In the genomic region with DNA sequence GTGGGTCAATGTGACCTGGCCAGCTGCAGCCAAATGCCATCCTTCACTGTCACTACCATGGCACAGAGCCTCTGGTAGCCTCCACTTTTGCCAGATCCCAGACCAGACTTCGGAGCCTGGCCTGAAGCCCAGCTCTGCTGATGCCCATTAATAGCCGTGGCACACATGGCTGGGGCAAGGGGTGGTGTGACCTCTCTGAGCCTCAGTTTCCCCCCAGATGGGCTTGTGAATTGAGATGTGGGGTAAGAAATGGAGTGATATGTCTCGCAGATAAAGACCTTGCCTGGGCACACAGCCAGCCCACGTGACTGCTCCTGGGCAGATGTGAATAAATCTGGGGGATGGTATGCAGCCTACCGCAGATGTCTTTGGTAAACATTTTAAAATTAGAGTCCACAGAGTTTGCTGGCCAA, we compare ENCODE assay signal across 2 cellular contexts.
TF ChIP-seq lines count a peak whose summit lies in the region.

No MANE protein-coding gene starts in this region.

TF ChIP-seq in liver, 16 proteins besides CTCF, POLR2A, EP300 and RAD21:
- TF ChIP-seq NR2F2 (IDR thresholded peaks at IDR 0.05) (no peak), HNF4A (conservative IDR thresholded peaks at IDR 0.05) (peak; percentile 46 to 51), GABPA (IDR thresholded peaks at IDR 0.05 in 1 of 2, conservative IDR thresholded peaks at IDR 0.05 in 1 of 2) (no peak), RXRA (IDR thresholded peaks at IDR 0.05) (no peak), JUND (IDR thresholded peaks at IDR 0.05) (no peak), ZBTB33 (IDR thresholded peaks at IDR 0.05) (no peak), YY1 (IDR thresholded peaks at IDR 0.05) (no peak), EGR1 (IDR thresholded peaks at IDR 0.05; ENCODE audit: low read depth in 2 of 2) (no peak), FOXA1 (IDR thresholded peaks at IDR 0.05) (no peak)
TF ChIP-seq in liver: peak in this region for 1.

TF ChIP-seq in HepG2, 621 proteins besides CTCF, POLR2A, EP300 and RAD21 (continued from another document):
- TF ChIP-seq NAIF1 (CRISPR knock-in tag; IDR thresholded peaks at IDR 0.05; ENCODE audit: borderline replicate concordance), result no peak
- TF ChIP-seq KLF16 (CRISPR knock-in tag; IDR thresholded peaks at IDR 0.05), result no peak
- TF ChIP-seq HOXA7 (CRISPR knock-in tag; IDR thresholded peaks at IDR 0.05), result no peak
- TF ChIP-seq ZFP36L2 (CRISPR knock-in tag; IDR thresholded peaks at IDR 0.05), result no peak
- TF ChIP-seq CSRNP1 (CRISPR knock-in tag; IDR thresholded peaks at IDR 0.05), result no peak
- TF ChIP-seq EHMT2 (IDR thresholded peaks at IDR 0.05; ENCODE audit: borderline replicate concordance, low read depth, low read length), result no peak
- TF ChIP-seq NONO (IDR thresholded peaks at IDR 0.05), result no peak
- TF ChIP-seq NONO (CRISPR knock-in tag; conservative IDR thresholded peaks at IDR 0.05), result no peak
- no peak for TF ChIP-seq FOXK2 (IDR thresholded peaks at IDR 0.05)
- TF ChIP-seq, protein P1, sequence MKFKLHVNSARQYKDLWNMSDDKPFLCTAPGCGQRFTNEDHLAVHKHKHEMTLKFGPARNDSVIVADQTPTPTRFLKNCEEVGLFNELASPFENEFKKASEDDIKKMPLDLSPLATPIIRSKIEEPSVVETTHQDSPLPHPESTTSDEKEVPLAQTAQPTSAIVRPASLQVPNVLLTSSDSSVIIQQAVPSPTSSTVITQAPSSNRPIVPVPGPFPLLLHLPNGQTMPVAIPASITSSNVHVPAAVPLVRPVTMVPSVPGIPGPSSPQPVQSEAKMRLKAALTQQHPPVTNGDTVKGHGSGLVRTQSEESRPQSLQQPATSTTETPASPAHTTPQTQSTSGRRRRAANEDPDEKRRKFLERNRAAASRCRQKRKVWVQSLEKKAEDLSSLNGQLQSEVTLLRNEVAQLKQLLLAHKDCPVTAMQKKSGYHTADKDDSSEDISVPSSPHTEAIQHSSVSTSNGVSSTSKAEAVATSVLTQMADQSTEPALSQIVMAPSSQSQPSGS (CRISPR knock-in tag; IDR thresholded peaks at IDR 0.05), result no peak
- no peak for TF ChIP-seq ZNF619 (CRISPR knock-in tag; IDR thresholded peaks at IDR 0.05)
- TF ChIP-seq ZFP62 (CRISPR knock-in tag; IDR thresholded peaks at IDR 0.05), result no peak
- no peak for TF ChIP-seq ZNF343 (CRISPR knock-in tag; IDR thresholded peaks at IDR 0.05)
- no peak for TF ChIP-seq ATF6 (CRISPR knock-in tag; conservative IDR thresholded peaks at IDR 0.05)
- TF ChIP-seq ZFP91 (CRISPR knock-in tag; IDR thresholded peaks at IDR 0.05; ENCODE audit: borderline replicate concordance), result no peak
- TF ChIP-seq KDM4B (CRISPR knock-in tag; IDR thresholded peaks at IDR 0.05), result no peak
- no peak for TF ChIP-seq ISX (CRISPR knock-in tag; conservative IDR thresholded peaks at IDR 0.05)
- TF ChIP-seq SOX6 (IDR thresholded peaks at IDR 0.05), result no peak
- no peak for TF ChIP-seq SOX6 (CRISPR knock-in tag; IDR thresholded peaks at IDR 0.05)
- no peak for TF ChIP-seq ZNF660 (CRISPR knock-in tag; IDR thresholded peaks at IDR 0.05; ENCODE audit: borderline replicate concordance, low read depth)
- no peak for TF ChIP-seq IRF2 (CRISPR knock-in tag; IDR thresholded peaks at IDR 0.05)
